In the genomic region with DNA sequence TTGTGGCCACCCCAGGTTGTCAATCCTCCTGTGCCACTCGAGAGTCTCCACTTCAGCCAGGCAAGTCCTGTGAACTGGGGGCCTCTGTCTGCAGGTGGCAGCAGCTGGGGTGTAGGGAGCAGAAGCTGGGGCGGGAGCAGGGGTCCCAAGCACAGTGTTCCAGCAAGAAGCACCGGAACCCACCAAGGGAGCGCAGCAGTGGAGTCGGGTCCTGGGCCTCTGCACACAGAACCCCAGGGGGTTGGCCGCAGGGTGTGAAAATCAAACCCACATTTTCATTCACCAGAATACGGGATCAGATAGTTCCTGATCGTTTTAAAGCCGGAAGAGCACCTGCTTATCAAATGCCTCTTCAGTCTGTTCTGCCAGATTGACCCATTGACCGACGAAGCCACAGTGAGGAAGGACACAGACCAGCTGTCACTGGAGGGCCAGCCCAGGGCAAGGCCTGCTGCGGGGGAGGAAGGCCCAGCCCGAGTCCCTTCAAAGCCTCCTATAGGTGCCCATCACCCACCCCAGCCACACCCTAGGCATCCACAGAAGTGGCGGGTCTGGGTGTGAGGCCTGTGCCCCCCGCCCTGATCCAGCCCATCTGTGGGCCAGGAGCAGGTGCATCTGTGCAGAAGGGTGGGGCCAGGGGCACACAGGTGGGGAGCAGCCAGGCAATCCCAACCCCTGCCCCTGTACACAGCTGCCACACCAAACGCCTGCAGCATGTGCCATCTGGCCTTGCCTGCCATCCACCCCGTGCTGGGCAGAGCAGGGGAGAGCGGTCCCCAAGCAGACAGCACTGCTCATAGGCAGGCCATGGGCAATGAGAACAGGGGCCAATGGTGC, we compare ENCODE assay signal across 1 cellular context.
A peak's percentile ranks its signal among the peaks of the same experiment; 100 is the strongest.
TF ChIP-seq lines count a peak whose summit lies in the region.

No MANE protein-coding gene starts in this region.

TF ChIP-seq in K562, 482 proteins besides CTCF, POLR2A, EP300 and RAD21 (continued from another document):
- TF ChIP-seq, protein P1, sequence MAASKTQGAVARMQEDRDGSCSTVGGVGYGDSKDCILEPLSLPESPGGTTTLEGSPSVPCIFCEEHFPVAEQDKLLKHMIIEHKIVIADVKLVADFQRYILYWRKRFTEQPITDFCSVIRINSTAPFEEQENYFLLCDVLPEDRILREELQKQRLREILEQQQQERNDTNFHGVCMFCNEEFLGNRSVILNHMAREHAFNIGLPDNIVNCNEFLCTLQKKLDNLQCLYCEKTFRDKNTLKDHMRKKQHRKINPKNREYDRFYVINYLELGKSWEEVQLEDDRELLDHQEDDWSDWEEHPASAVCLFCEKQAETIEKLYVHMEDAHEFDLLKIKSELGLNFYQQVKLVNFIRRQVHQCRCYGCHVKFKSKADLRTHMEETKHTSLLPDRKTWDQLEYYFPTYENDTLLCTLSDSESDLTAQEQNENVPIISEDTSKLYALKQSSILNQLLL (CRISPR knock-in tag; IDR thresholded peaks at IDR 0.05; ENCODE audit: borderline replicate concordance), result no peak
- no peak for TF ChIP-seq PRMT5 (CRISPR knock-in tag; IDR thresholded peaks at IDR 0.05)
- 0 out of 4 replicates have a peak, but pooled peaks of 1 of the 2 experiments have one; percentile 4 for TF ChIP-seq RCOR1 (IDR thresholded peaks at IDR 0.05; ENCODE audit: borderline replicate concordance in 1 of 2, low read depth in 2 of 2, low read length in 2 of 2)
- TF ChIP-seq, protein P2, sequence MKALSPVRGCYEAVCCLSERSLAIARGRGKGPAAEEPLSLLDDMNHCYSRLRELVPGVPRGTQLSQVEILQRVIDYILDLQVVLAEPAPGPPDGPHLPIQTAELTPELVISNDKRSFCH (CRISPR knock-in tag; IDR thresholded peaks at IDR 0.05), result no peak
- TF ChIP-seq, protein P2 (tag; IDR thresholded peaks at IDR 0.05), result no peak
- TF ChIP-seq MEF2A (IDR thresholded peaks at IDR 0.05; ENCODE audit: control insufficient read depth, low read depth, low read length), result no peak
- no peak for TF ChIP-seq ELF2 (CRISPR knock-in tag; IDR thresholded peaks at IDR 0.05)
- TF ChIP-seq SIX5 (IDR thresholded peaks at IDR 0.05; ENCODE audit: borderline replicate concordance in 1 of 2, insufficient read depth in 1 of 2, low read depth in 1 of 2, low read length in 2 of 2), result peak in 1 of 2 experiments; percentile 17; a peak in 1 of 4 replicates
- no peak for TF ChIP-seq TRIM24 (IDR thresholded peaks at IDR 0.05)
- TF ChIP-seq, protein P3, sequence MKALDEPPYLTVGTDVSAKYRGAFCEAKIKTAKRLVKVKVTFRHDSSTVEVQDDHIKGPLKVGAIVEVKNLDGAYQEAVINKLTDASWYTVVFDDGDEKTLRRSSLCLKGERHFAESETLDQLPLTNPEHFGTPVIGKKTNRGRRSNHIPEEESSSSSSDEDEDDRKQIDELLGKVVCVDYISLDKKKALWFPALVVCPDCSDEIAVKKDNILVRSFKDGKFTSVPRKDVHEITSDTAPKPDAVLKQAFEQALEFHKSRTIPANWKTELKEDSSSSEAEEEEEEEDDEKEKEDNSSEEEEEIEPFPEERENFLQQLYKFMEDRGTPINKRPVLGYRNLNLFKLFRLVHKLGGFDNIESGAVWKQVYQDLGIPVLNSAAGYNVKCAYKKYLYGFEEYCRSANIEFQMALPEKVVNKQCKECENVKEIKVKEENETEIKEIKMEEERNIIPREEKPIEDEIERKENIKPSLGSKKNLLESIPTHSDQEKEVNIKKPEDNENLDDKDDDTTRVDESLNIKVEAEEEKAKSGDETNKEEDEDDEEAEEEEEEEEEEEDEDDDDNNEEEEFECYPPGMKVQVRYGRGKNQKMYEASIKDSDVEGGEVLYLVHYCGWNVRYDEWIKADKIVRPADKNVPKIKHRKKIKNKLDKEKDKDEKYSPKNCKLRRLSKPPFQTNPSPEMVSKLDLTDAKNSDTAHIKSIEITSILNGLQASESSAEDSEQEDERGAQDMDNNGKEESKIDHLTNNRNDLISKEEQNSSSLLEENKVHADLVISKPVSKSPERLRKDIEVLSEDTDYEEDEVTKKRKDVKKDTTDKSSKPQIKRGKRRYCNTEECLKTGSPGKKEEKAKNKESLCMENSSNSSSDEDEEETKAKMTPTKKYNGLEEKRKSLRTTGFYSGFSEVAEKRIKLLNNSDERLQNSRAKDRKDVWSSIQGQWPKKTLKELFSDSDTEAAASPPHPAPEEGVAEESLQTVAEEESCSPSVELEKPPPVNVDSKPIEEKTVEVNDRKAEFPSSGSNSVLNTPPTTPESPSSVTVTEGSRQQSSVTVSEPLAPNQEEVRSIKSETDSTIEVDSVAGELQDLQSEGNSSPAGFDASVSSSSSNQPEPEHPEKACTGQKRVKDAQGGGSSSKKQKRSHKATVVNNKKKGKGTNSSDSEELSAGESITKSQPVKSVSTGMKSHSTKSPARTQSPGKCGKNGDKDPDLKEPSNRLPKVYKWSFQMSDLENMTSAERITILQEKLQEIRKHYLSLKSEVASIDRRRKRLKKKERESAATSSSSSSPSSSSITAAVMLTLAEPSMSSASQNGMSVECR (CRISPR knock-in tag; IDR thresholded peaks at IDR 0.05), result no peak
- no peak for TF ChIP-seq ZBTB1 (CRISPR knock-in tag; IDR thresholded peaks at IDR 0.05; ENCODE audit: borderline replicate concordance, low read depth)
- TF ChIP-seq SRSF9 (IDR thresholded peaks at IDR 0.05; ENCODE audit: borderline replicate concordance, low read depth, low read length), result no peak
- no peak for TF ChIP-seq MCM2 (IDR thresholded peaks at IDR 0.05; ENCODE audit: low read depth)
- TF ChIP-seq ZNF79 (CRISPR knock-in tag; IDR thresholded peaks at IDR 0.05; ENCODE audit: low read depth), result no peak
- TF ChIP-seq LARP7 (IDR thresholded peaks at IDR 0.05), result no peak
- TF ChIP-seq CBX1 (IDR thresholded peaks at IDR 0.05; ENCODE audit: low read depth), result no peak
- TF ChIP-seq, protein P4, sequence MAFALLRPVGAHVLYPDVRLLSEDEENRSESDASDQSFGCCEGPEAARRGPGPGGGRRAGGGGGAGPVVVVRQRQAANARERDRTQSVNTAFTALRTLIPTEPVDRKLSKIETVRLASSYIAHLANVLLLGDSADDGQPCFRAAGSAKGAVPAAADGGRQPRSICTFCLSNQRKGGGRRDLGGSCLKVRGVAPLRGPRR (CRISPR knock-in tag; IDR thresholded peaks at IDR 0.05), result no peak
- no peak for TF ChIP-seq KLF1 (tag; IDR thresholded peaks at IDR 0.05)
- TF ChIP-seq, protein P5, sequence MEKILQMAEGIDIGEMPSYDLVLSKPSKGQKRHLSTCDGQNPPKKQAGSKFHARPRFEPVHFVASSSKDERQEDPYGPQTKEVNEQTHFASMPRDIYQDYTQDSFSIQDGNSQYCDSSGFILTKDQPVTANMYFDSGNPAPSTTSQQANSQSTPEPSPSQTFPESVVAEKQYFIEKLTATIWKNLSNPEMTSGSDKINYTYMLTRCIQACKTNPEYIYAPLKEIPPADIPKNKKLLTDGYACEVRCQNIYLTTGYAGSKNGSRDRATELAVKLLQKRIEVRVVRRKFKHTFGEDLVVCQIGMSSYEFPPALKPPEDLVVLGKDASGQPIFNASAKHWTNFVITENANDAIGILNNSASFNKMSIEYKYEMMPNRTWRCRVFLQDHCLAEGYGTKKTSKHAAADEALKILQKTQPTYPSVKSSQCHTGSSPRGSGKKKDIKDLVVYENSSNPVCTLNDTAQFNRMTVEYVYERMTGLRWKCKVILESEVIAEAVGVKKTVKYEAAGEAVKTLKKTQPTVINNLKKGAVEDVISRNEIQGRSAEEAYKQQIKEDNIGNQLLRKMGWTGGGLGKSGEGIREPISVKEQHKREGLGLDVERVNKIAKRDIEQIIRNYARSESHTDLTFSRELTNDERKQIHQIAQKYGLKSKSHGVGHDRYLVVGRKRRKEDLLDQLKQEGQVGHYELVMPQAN (IDR thresholded peaks at IDR 0.05; ENCODE audit: borderline replicate concordance), result no peak
- no peak for TF ChIP-seq NFRKB (IDR thresholded peaks at IDR 0.05; ENCODE audit: low read depth)
- TF ChIP-seq, protein P6, sequence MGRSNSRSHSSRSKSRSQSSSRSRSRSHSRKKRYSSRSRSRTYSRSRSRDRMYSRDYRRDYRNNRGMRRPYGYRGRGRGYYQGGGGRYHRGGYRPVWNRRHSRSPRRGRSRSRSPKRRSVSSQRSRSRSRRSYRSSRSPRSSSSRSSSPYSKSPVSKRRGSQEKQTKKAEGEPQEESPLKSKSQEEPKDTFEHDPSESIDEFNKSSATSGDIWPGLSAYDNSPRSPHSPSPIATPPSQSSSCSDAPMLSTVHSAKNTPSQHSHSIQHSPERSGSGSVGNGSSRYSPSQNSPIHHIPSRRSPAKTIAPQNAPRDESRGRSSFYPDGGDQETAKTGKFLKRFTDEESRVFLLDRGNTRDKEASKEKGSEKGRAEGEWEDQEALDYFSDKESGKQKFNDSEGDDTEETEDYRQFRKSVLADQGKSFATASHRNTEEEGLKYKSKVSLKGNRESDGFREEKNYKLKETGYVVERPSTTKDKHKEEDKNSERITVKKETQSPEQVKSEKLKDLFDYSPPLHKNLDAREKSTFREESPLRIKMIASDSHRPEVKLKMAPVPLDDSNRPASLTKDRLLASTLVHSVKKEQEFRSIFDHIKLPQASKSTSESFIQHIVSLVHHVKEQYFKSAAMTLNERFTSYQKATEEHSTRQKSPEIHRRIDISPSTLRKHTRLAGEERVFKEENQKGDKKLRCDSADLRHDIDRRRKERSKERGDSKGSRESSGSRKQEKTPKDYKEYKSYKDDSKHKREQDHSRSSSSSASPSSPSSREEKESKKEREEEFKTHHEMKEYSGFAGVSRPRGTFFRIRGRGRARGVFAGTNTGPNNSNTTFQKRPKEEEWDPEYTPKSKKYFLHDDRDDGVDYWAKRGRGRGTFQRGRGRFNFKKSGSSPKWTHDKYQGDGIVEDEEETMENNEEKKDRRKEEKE (IDR thresholded peaks at IDR 0.05; ENCODE audit: borderline replicate concordance in 1 of 2, control insufficient read depth in 1 of 2, low read depth in 2 of 2, low read length in 1 of 2), result no peak
- no peak for TF ChIP-seq ZNF778 (CRISPR knock-in tag; IDR thresholded peaks at IDR 0.05)
- no peak for TF ChIP-seq PML (IDR thresholded peaks at IDR 0.05; ENCODE audit: low read length)
- no peak for TF ChIP-seq SNIP1 (IDR thresholded peaks at IDR 0.05; ENCODE audit: low read depth)
- no peak for TF ChIP-seq ZNF12 (CRISPR knock-in tag; IDR thresholded peaks at IDR 0.05)
- TF ChIP-seq, protein P7, sequence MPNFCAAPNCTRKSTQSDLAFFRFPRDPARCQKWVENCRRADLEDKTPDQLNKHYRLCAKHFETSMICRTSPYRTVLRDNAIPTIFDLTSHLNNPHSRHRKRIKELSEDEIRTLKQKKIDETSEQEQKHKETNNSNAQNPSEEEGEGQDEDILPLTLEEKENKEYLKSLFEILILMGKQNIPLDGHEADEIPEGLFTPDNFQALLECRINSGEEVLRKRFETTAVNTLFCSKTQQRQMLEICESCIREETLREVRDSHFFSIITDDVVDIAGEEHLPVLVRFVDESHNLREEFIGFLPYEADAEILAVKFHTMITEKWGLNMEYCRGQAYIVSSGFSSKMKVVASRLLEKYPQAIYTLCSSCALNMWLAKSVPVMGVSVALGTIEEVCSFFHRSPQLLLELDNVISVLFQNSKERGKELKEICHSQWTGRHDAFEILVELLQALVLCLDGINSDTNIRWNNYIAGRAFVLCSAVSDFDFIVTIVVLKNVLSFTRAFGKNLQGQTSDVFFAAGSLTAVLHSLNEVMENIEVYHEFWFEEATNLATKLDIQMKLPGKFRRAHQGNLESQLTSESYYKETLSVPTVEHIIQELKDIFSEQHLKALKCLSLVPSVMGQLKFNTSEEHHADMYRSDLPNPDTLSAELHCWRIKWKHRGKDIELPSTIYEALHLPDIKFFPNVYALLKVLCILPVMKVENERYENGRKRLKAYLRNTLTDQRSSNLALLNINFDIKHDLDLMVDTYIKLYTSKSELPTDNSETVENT (CRISPR knock-in tag; IDR thresholded peaks at IDR 0.05), result peak; percentile 17; the same call in 1 of the 2 replicates
- TF ChIP-seq PPARD (CRISPR knock-in tag; IDR thresholded peaks at IDR 0.05), result no peak
- no peak for TF ChIP-seq ZSCAN32 (CRISPR knock-in tag; IDR thresholded peaks at IDR 0.05)
- TF ChIP-seq SOX6 (IDR thresholded peaks at IDR 0.05), result no peak
- TF ChIP-seq, protein P8, sequence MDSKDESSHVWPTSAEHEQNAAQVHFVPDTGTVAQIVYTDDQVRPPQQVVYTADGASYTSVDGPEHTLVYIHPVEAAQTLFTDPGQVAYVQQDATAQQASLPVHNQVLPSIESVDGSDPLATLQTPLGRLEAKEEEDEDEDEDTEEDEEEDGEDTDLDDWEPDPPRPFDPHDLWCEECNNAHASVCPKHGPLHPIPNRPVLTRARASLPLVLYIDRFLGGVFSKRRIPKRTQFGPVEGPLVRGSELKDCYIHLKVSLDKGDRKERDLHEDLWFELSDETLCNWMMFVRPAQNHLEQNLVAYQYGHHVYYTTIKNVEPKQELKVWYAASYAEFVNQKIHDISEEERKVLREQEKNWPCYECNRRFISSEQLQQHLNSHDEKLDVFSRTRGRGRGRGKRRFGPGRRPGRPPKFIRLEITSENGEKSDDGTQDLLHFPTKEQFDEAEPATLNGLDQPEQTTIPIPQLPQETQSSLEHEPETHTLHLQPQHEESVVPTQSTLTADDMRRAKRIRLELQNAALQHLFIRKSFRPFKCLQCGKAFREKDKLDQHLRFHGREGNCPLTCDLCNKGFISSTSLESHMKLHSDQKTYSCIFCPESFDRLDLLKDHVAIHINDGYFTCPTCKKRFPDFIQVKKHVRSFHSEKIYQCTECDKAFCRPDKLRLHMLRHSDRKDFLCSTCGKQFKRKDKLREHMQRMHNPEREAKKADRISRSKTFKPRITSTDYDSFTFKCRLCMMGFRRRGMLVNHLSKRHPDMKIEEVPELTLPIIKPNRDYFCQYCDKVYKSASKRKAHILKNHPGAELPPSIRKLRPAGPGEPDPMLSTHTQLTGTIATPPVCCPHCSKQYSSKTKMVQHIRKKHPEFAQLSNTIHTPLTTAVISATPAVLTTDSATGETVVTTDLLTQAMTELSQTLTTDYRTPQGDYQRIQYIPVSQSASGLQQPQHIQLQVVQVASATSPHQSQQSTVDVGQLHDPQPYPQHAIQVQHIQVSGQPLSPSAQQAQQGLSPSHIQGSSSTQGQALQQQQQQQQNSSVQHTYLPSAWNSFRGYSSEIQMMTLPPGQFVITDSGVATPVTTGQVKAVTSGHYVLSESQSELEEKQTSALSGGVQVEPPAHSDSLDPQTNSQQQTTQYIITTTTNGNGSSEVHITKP (IDR thresholded peaks at IDR 0.05; ENCODE audit: partially characterized antibody), result no peak
- TF ChIP-seq CHD4 (IDR thresholded peaks at IDR 0.05; ENCODE audit: insufficient read depth, insufficient replicate concordance, low read depth, low read length, poor library complexity, severe bottlenecking), result no peak
- no peak for TF ChIP-seq CBX2 (IDR thresholded peaks at IDR 0.05; ENCODE audit: insufficient read depth, low read length, poor library complexity, severe bottlenecking)
- no peak for TF ChIP-seq CHD1 (IDR thresholded peaks at IDR 0.05; ENCODE audit: low read length)
